In the genomic region with DNA sequence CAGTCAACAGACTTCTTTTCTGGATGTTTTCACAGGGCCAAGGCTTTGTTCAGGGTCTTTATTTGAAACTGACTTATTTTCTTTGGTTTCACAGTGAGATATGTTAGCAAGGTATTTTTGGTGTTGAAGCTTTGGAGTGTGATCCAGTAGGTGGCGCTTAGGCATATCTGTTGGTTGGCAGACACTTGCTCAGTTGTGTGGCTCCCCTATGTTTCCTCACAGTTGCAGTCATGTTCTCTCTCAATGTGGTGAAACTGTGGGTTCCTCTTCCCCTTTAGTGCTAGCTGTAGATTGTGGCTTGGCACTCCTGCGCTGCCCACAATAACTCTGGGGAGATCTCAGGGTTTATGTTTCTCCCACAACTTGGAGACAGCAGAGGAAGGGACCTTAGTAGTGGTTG, we compare ENCODE assay signal across 14 cellular contexts.
DNase-seq lines count a peak whose midpoint lies in the region; ATAC-seq and TF ChIP-seq lines count a peak whose summit lies in the region.
"Had no signal": no experiment of that assay in that cellular context is flagged by ENCODE, and none has a peak within 500 bp of the region (broad histone marks: within the 10 kb centered on the region; RNA-seq: fewer than 3 reads in every experiment).

No MANE protein-coding gene starts in this region.

- TF ChIP-seq CTCF in GM12873 (IDR thresholded peaks at IDR 0.05; ENCODE audit: insufficient read depth, low read depth, low read length, missing control alignments) (peak; percentile 29), LNCaP clone FGC (IDR thresholded peaks at IDR 0.05; ENCODE audit: control insufficient read depth, extremely low read depth, insufficient read depth) (peak; percentile 38)

- ATAC-seq in GM18870 (IDR thresholded peaks at IDR 0.05; ENCODE audit: unreplicated experiment), result no peak
- ATAC-seq: naive thymus-derived CD8-positive, alpha-beta T cell had no signal

- no peaks in the 10 kb centered on the region for H3K79me1 ChIP-seq in mesendoderm (ENCODE audit: low read length)

- no peak overlapping the region for H4K8ac ChIP-seq in mesendoderm (ENCODE audit: low read depth, low read length)

- no peak overlapping the region for H3K23ac ChIP-seq in mesendoderm (ENCODE audit: low read length)

- H2AK5ac ChIP-seq in mesendoderm (ENCODE audit: low read length), result no peak overlapping the region

- no peak overlapping the region for H3K4me2 ChIP-seq in mesendoderm (ENCODE audit: low read length)

- no peak overlapping the region for H4K5ac ChIP-seq in mesendoderm (ENCODE audit: low read length)

- H2BK120ac ChIP-seq in mesendoderm (ENCODE audit: low read depth, low read length), result no peak overlapping the region

- no peak overlapping the region for H3K18ac ChIP-seq in mesendoderm (ENCODE audit: low read length)

- H3K56ac ChIP-seq in mesendoderm (ENCODE audit: low read length), result no peak overlapping the region

- no peak overlapping the region for H3K4ac ChIP-seq in mesendoderm (ENCODE audit: low read depth, low read length)

- DNase-seq in LNCaP clone FGC (ENCODE audit: low read depth) (no peak), SKM-1 treated with dmso at 0.1 percent for 144 hours (lab: John Stamatoyannopoulos, UW; ENCODE audit: unreplicated experiment) (peak; percentile 59), mesendoderm (peak; percentile 39), NCI-H1930 (lab: John Stamatoyannopoulos, UW) (no peak), hippocampal formation (lab: John Stamatoyannopoulos, UW) (no peak)
- DNase-seq: activated CD4-positive, alpha-beta T cell treated with anti-CD3 and anti-CD28 coated beads for 1 hour; activated effector memory CD4-positive, alpha-beta T cell treated with Interleukin-2 at 50 U/mL for 16 hours; central memory CD4-positive, alpha-beta T cell; COR-L47; naive thymus-derived CD8-positive, alpha-beta T cell; NCI-H2081 treated with DMSO at 0.1 percent for 48 hours; SHP77 treated with DMSO at 0.1 percent for 48 hours had no signal

- H3K36me3 ChIP-seq in mesendoderm (ENCODE audit: control insufficient read depth, insufficient read depth, low read length), result no peaks in the 10 kb centered on the region

- no peak overlapping the region for H3K4me3 ChIP-seq in LNCaP clone FGC (ENCODE audit: low read depth, low read length)
- H3K4me3 ChIP-seq in mesendoderm (ENCODE audit: low read length), result no peak overlapping the region

- no peaks in the 10 kb centered on the region for H3K4me1 ChIP-seq in mesendoderm (ENCODE audit: control insufficient read depth, low read depth, low read length)

- H2BK5ac ChIP-seq in mesendoderm (ENCODE audit: low read length), result no peak overlapping the region

- no peak overlapping the region for H2BK15ac ChIP-seq in mesendoderm (replicated peaks; ENCODE audit: low read depth)

- no peaks in the 10 kb centered on the region for H3K27me3 ChIP-seq in mesendoderm (ENCODE audit: insufficient read depth, low read length, poor library complexity)

- no peak overlapping the region for H3K27ac ChIP-seq in mesendoderm (ENCODE audit: low read depth, low read length)

- WGBS in mesendoderm (ENCODE audit: extremely low coverage, insufficient coverage, low lambda C conversion rate), result no CpG with 5 or more reads among the region's 2 CpGs

- no peak overlapping the region for H3K9ac ChIP-seq in mesendoderm (ENCODE audit: low read length)

- no peaks in the 10 kb centered on the region for H3K79me2 ChIP-seq in mesendoderm (ENCODE audit: control insufficient read depth, insufficient read depth, low read length)

Comparison
In these comparisons a context has a peak if more than half of its experiments do, and no peak if none do; other contexts are left out.
1. DNase-seq: peak in SKM-1 treated with dmso at 0.1 percent for 144 hours (single experiment) and mesendoderm (single experiment); none in LNCaP clone FGC (single experiment), NCI-H1930 (0 of 2) and hippocampal formation (0 of 2).